In genomic region chr7:129947701-129948100, GRCh38 we compare ENCODE assay signal across 12 cellular contexts. TPM values are rescaled to one million over a fixed set of nuclear protein-coding genes. Genes with fewer than 3 reads are reported as not detected.
A peak's percentile ranks its signal among the peaks of the same experiment; 100 is the strongest.
DNase-seq lines count a peak whose midpoint lies in the region; ATAC-seq, FAIRE-seq and TF ChIP-seq lines count a peak whose summit lies in the region.
"Had no signal": no experiment of that assay in that cellular context is flagged by ENCODE, and none has a peak within 500 bp of the region (broad histone marks: within the 10 kb centered on the region; RNA-seq: fewer than 3 reads in every experiment).

No MANE protein-coding gene starts in this region.

- H3K27ac ChIP-seq in AG04450 (ENCODE audit: low read depth, low read length) (peak overlapping the region; percentile 22), H1 (ENCODE audit: low read depth, low read length) (no peak overlapping the region), spleen (peak overlapping the region in 1 of 8 donors; percentile 15)

- H3K23me2 ChIP-seq in H1 (ENCODE audit: low read depth, low read length), result peaks cover 16% of the 10 kb centered on the region

- H3K9ac ChIP-seq in H1 (replicated peaks in 1 of 4; ENCODE audit: extremely low read depth in 1 of 4, low read depth in 3 of 4, low read length in 3 of 4), result no peak overlapping the region

- peaks cover 34 to 94% of the 10 kb centered on the region in 2 experiments for H3K79me2 ChIP-seq in H1 (ENCODE audit: control insufficient read depth in 1 of 2, insufficient read depth in 2 of 2, low read length in 2 of 2)

- H3K4me1 ChIP-seq in H1 (replicated peaks in 1 of 4; ENCODE audit: control insufficient read depth in 3 of 4, insufficient read depth in 4 of 4, low read length in 3 of 4), result peaks cover 0 to 5% (median 0%) of the 10 kb centered on the region in 4 experiments; a peak in 3 of 7 replicates
- H3K4me1 ChIP-seq in spleen, result peaks cover 27 to 84% (median 53%) of the 10 kb centered on the region in 6 donors

- no peak overlapping the region for H4K91ac ChIP-seq in H1 (replicated peaks; ENCODE audit: insufficient read length, low read length)

- H3K27ac Mint-ChIP-seq in IgD-negative memory B cell (no peak overlapping the region), neural crest cell (ENCODE audit: unreplicated experiment) (no peak overlapping the region), T-helper 17 cell (no peak overlapping the region)
- H3K27ac Mint-ChIP-seq: stimulated activated naive CD8-positive, alpha-beta T cell treated with anti-CD3 and anti-CD28 coated beads, Interleukin-15, amount 100 ng/mL, for 72 hours had no signal

- TF ChIP-seq RAD21 in H1 (IDR thresholded peaks at IDR 0.05 in 1 of 2, conservative IDR thresholded peaks at IDR 0.05 in 1 of 2; ENCODE audit: low read depth in 2 of 2, low read length in 2 of 2), result no peak

- H3K4me3 ChIP-seq in AG04450 (ENCODE audit: low read depth, low read length) (no peak overlapping the region; the same call in 1 of the 2 replicates), H1 (ENCODE audit: extremely low read depth in 1 of 4, insufficient read depth in 2 of 4, low read depth in 3 of 4, low read length in 4 of 4) (no peak overlapping the region), spleen (no peak overlapping the region)

- H3K36me3 Mint-ChIP-seq in IgD-negative memory B cell, result peaks cover 9% of the 10 kb centered on the region
- H3K36me3 Mint-ChIP-seq in neural crest cell (ENCODE audit: low read depth), result peaks cover 9% of the 10 kb centered on the region
- peaks cover 6% of the 10 kb centered on the region for H3K36me3 Mint-ChIP-seq in T-helper 17 cell (ENCODE audit: low read depth)

- ATAC-seq in T-helper 17 cell, result no peak
- ATAC-seq: stimulated activated naive CD8-positive, alpha-beta T cell treated with anti-CD3 and anti-CD28 coated beads, Interleukin-15, amount 100 ng/mL, for 72 hours had no signal

- no peak overlapping the region for H2BK20ac ChIP-seq in H1 (ENCODE audit: low read length)

- no peak for DNase-seq in AG04450 (ENCODE audit: low read depth, low spot score)
- DNase-seq in H1 (ENCODE audit: low read depth in 1 of 2, low spot score in 2 of 2), result no peak
- DNase-seq in neural crest cell (ENCODE audit: low read depth, low spot score), result no peak
- no peak for DNase-seq in T-helper 9 cell
- no peak for DNase-seq in DMS79 (lab: John Stamatoyannopoulos, UW)
- no peak for DNase-seq in T-helper 17 cell
- no peak for DNase-seq in spleen
- DNase-seq: activated gamma-delta T cell treated with Interleukin-2 at 50 U/mL for 16 hours; Caco-2; stimulated activated CD4-positive, alpha-beta T cell treated with anti-CD3 and anti-CD28 coated beads, Interleukin-15, amount 100 ng/mL, for 24 hours; stimulated activated naive CD8-positive, alpha-beta T cell treated with anti-CD3 and anti-CD28 coated beads, Interleukin-15, amount 100 ng/mL, for 72 hours had no signal

- POLR2A ChIA-PET in AG04450 (lab: Yijun Ruan, JAX), result interaction anchor here (1.0 to 2.1 kb wide), 3 partner anchors 11 to 116 kb away, joined by 4 to 14 read pairs (median 11); no protein-coding TSS in a partner anchor
- POLR2A ChIA-PET in H1 (lab: Charles Lee; ENCODE audit: partially characterized antibody), result interaction anchor here (1.2 to 1.6 kb wide), 4 partner anchors 8 to 119 kb away, joined by 3 to 5 read pairs (median 4); no protein-coding TSS in a partner anchor

- H3K27me3 ChIP-seq in AG04450 (ENCODE audit: control insufficient read depth, insufficient read depth, low read length), result no peaks in the 10 kb centered on the region
- H3K27me3 ChIP-seq in H1 (replicated peaks in 1 of 4; ENCODE audit: control insufficient read depth in 3 of 4, extremely low read depth in 1 of 4, insufficient read depth in 3 of 4, low read length in 3 of 4), result no peaks in the 10 kb centered on the region
- no peaks in the 10 kb centered on the region for H3K27me3 ChIP-seq in spleen (replicated peaks in 1 of 7)

- TF ChIP-seq POLR2A in H1 (IDR thresholded peaks at IDR 0.05; ENCODE audit: control extremely low read depth in 1 of 2, low read depth in 2 of 2, low read length in 2 of 2) (no peak), spleen (IDR thresholded peaks at IDR 0.05) (no peak)

- H3K4me2 ChIP-seq in H1 (ENCODE audit: insufficient read depth in 1 of 2, low read depth in 2 of 2, low read length in 2 of 2), result no peak overlapping the region; a peak in 1 of 4 replicates

- H2BK120ac ChIP-seq in H1 (replicated peaks; ENCODE audit: low read depth, low read length), result no peak overlapping the region

- 0 out of 2 replicates have a peak overlapping the region, but pooled peaks have one; percentile 65 for H2AK5ac ChIP-seq in H1 (ENCODE audit: low read depth, low read length)

- no peak overlapping the region for H3K23ac ChIP-seq in H1 (ENCODE audit: insufficient read length)

- H2BK15ac ChIP-seq in H1 (ENCODE audit: low read length), result no peak overlapping the region

- H3K18ac ChIP-seq in H1 (ENCODE audit: extremely low read depth, low read length), result no peak overlapping the region

- H3K4me3 Mint-ChIP-seq in IgD-negative memory B cell, result peak overlapping the region in 3 of 4 donors; percentile 27 to 34 (median 30)
- H3K4me3 Mint-ChIP-seq in neural crest cell, result peak overlapping the region; percentile 20
- H3K4me3 Mint-ChIP-seq in T-helper 17 cell, result no peak overlapping the region
- H3K4me3 Mint-ChIP-seq: stimulated activated naive CD8-positive, alpha-beta T cell treated with anti-CD3 and anti-CD28 coated beads, Interleukin-15, amount 100 ng/mL, for 72 hours had no signal

- 92% methylated on average over 8 of the region's 8 CpGs; no CpG with 5 or more reads in 1 of the 2 experiments for WGBS in H1 (ENCODE audit: extremely low coverage in 1 of 2, insufficient coverage in 1 of 2, insufficient read length in 1 of 2, insufficient replicate concordance in 2 of 2, low coverage in 1 of 2, low lambda C conversion rate in 2 of 2, missing lambda C conversion rate in 1 of 2), 2 experiments
- 83 to 91% (median 88%) methylated on average over 8 of the region's 8 CpGs for WGBS in spleen, 5 donors

- peaks cover 4 to 7% of the 10 kb centered on the region in 2 experiments for H4K20me1 ChIP-seq in H1 (replicated peaks in 1 of 2; ENCODE audit: control insufficient read depth in 1 of 2, insufficient read depth in 2 of 2, low read length in 2 of 2)

- peaks cover 7% of the 10 kb centered on the region for H3K79me1 ChIP-seq in H1 (ENCODE audit: low read depth, low read length)

- no peaks in the 10 kb centered on the region for H3K27me3 Mint-ChIP-seq in IgD-negative memory B cell
- no peaks in the 10 kb centered on the region for H3K27me3 Mint-ChIP-seq in neural crest cell (ENCODE audit: low read depth)
- no peaks in the 10 kb centered on the region for H3K27me3 Mint-ChIP-seq in T-helper 17 cell
- H3K27me3 Mint-ChIP-seq: stimulated activated naive CD8-positive, alpha-beta T cell treated with anti-CD3 and anti-CD28 coated beads, Interleukin-15, amount 100 ng/mL, for 72 hours had no signal

- no peak overlapping the region for H3K14ac ChIP-seq in H1 (ENCODE audit: insufficient read length)

- H4K5ac ChIP-seq in H1 (ENCODE audit: insufficient read length, low read depth, low read length), result no peak overlapping the region

- peak overlapping the region; percentile 46 for H3K4ac ChIP-seq in H1 (replicated peaks; ENCODE audit: insufficient read length, low read depth, low read length)

- CTCF ChIA-PET in AG04450 (lab: Charles Lee), result no interaction called here
- CTCF ChIA-PET in H1 (lab: Charles Lee; ENCODE audit: partially characterized antibody), result interaction anchor here (0.7 to 3.0 kb wide), 3 partner anchors 15 to 118 kb away, joined by 3 to 12 read pairs (median 6); no protein-coding TSS in a partner anchor

- 0 out of 2 replicates have a peak overlapping the region, but pooled peaks have one; percentile 9 for H2BK12ac ChIP-seq in H1 (ENCODE audit: low read depth, low read length)

- H2BK5ac ChIP-seq in H1 (ENCODE audit: low read depth, low read length), result no peak overlapping the region; the same call in 1 of the 2 replicates

- H3K9me3 ChIP-seq in AG04450 (ENCODE audit: control insufficient read depth, insufficient read depth, low read length) (peaks cover 4% of the 10 kb centered on the region; the same call in 1 of the 2 replicates), H1 (ENCODE audit: insufficient read depth in 2 of 2, low read depth in 1 of 2, low read length in 1 of 2) (no peaks in the 10 kb centered on the region), T-helper 17 cell (ENCODE audit: control insufficient read depth, low read length, poor library complexity, severe bottlenecking) (no peaks in the 10 kb centered on the region), spleen (peaks cover 0 to 6% (median 0%) of the 10 kb centered on the region in 8 donors)
- H3K9me3 ChIP-seq: Caco-2 had no signal

- TF ChIP-seq EP300 in H1 (IDR thresholded peaks at IDR 0.05; ENCODE audit: borderline replicate concordance in 1 of 2, low read depth in 2 of 2, low read length in 2 of 2), result no peak

- intact Hi-C loops in spleen (cut with DNase I; ENCODE audit: low total_unique reads), result no loop called here

- H2AFZ ChIP-seq in H1 (ENCODE audit: low read length), result no peak overlapping the region

- H3K9me3 Mint-ChIP-seq in IgD-negative memory B cell (peaks cover 0 to 3% (median under 1%) of the 10 kb centered on the region in 3 donors), neural crest cell (no peaks in the 10 kb centered on the region)
- H3K9me3 Mint-ChIP-seq: stimulated activated naive CD8-positive, alpha-beta T cell treated with anti-CD3 and anti-CD28 coated beads, Interleukin-15, amount 100 ng/mL, for 72 hours had no signal

- peaks cover 0 to 7% (median 0%) of the 10 kb centered on the region in 4 experiments; a peak in 1 of 8 replicates for H3K36me3 ChIP-seq in H1 (ENCODE audit: control insufficient read depth in 2 of 4, insufficient read depth in 4 of 4, low read length in 3 of 4)
- H3K36me3 ChIP-seq in spleen, result peaks cover 0 to 30% (median 4%) of the 10 kb centered on the region in 6 donors

- H3K4me1 Mint-ChIP-seq in IgD-negative memory B cell, result peaks cover 13 to 16% (median 15%) of the 10 kb centered on the region in 3 donors
- H3K4me1 Mint-ChIP-seq in neural crest cell, result peaks cover 8% of the 10 kb centered on the region
- H3K4me1 Mint-ChIP-seq in T-helper 17 cell, result peaks cover 11% of the 10 kb centered on the region

- FAIRE-seq in H1 (lab: Jason Lieb, UNC), result no peak

- H3K56ac ChIP-seq in H1 (replicated peaks; ENCODE audit: insufficient read length, low read depth, low read length), result no peak overlapping the region

- TF ChIP-seq CTCF in AG04450 (IDR thresholded peaks at IDR 0.05; ENCODE audit: low read depth, low read length), result no peak
- no peak for TF ChIP-seq CTCF in H1 (IDR thresholded peaks at IDR 0.05; ENCODE audit: control extremely low read depth in 1 of 3, insufficient read depth in 1 of 3, low read depth in 1 of 3, low read length in 3 of 3)
- TF ChIP-seq CTCF in neural crest cell (conservative IDR thresholded peaks at IDR 0.05), result no peak
- TF ChIP-seq CTCF in spleen (IDR thresholded peaks at IDR 0.05 in 8 of 11, conservative IDR thresholded peaks at IDR 0.05 in 3 of 11), result no peak

- no peak overlapping the region for H4K8ac ChIP-seq in H1 (ENCODE audit: extremely low read depth, insufficient read depth, low read length)

RNA-seq across cellular contexts. Expression of gene UBE2H, which starts 5.1 kb away (rescaled TPM):
- polyA plus RNA-seq in AG04450 (2011; rRNA removed) (161 and 180 TPM in 2 replicates), IgD-negative memory B cell (66.3 TPM), H1 (2011; rRNA removed) (29.0 and 30.6 TPM in 2 replicates), spleen (10 to 100 TPM; 13.5 to 22.2 (median 15.2) TPM)
- polyA minus RNA-seq in AG04450 (2011; rRNA and poly(A)+ RNA removed), result 103 and 136 TPM in 2 replicates
- 62.2 and 62.6 TPM in 2 replicates for total RNA-seq in H1 (2021; fragmentation: NEBNext Ultra II Directional; extraction: Animal tissue kit (Norgen Biotek cat#: 25700))
- 41.8 TPM for polyA plus RNA-seq in H1 (2011; cell fraction: cytosol; rRNA removed)
- 20.7 TPM for polyA plus RNA-seq in H1 (2011; cell fraction: nucleus; rRNA removed)
- 32.5 to 59.7 TPM (median 39.3 TPM) in 4 replicates for polyA plus RNA-seq in H1 (2012, experiment 1 of 2)
- 7.3 TPM for polyA plus RNA-seq in H1 (2012, experiment 2 of 2)
- 43.4 TPM for polyA plus RNA-seq in H1 (2013, experiment 1 of 2)
- 48.3 TPM for polyA plus RNA-seq in H1 (2013, experiment 2 of 2)
- 49.8 and 56.0 TPM in 2 replicates for polyA minus RNA-seq in H1 (2011; rRNA and poly(A)+ RNA removed)
- 52.1 TPM for polyA minus RNA-seq in H1 (2011; cell fraction: cytosol; rRNA and poly(A)+ RNA removed)
- 34.3 TPM for polyA minus RNA-seq in H1 (2011; cell fraction: nucleus; rRNA and poly(A)+ RNA removed)
- total RNA-seq in neural crest cell (43.4 and 49.5 TPM in 2 replicates), T-helper 17 cell (10 to 100 TPM; 77.9 to 84.2 TPM), spleen (10 to 100 TPM; 63.5 to 98.0 (median 71.5) TPM)
